13 cellular contexts compared by ENCODE assay signal in genomic region chr7:3149231-3149960, GRCh38.
"Had no signal": no experiment of that assay in that cellular context is flagged by ENCODE, and none has a peak within 500 bp of the region (broad histone marks: within the 10 kb centered on the region; RNA-seq: fewer than 3 reads in every experiment).

No MANE protein-coding gene starts in this region.

- H3K27ac ChIP-seq: cardiac muscle cell, foreskin keratinocyte, right atrium auricular region, SK-N-MC, transverse colon had no signal

- H3K4me3 ChIP-seq: cardiac muscle cell, right atrium auricular region, SK-N-MC, smooth muscle cell, transverse colon had no signal

- H3K27me3 ChIP-seq: cardiac muscle cell, right atrium auricular region had no signal

- H3K4me2 ChIP-seq: smooth muscle cell had no signal

- DNase-seq: activated CD4-positive, alpha-beta T cell treated with anti-CD3 and anti-CD28 coated beads, Interleukin-2, amount 50 U/mL, for 4 hours; activated T-cell treated with anti-CD3 and anti-CD28 coated beads, Interleukin-2, amount 50 U/mL, for 4 hours; islet precursor cell; posterior cingulate gyrus; stimulated activated naive CD4-positive, alpha-beta T cell; substantia nigra; transverse colon had no signal

- H3K4me3 Mint-ChIP-seq: activated T-cell treated with anti-CD3 and anti-CD28 coated beads, Interleukin-2, amount 50 U/mL, for 4 hours had no signal

- H3K4me1 ChIP-seq: foreskin keratinocyte, transverse colon had no signal

- H3K36me3 ChIP-seq: cardiac muscle cell, right atrium auricular region, transverse colon had no signal

- ATAC-seq: activated T-cell treated with anti-CD3 and anti-CD28 coated beads, Interleukin-2, amount 50 U/mL, for 4 hours; foreskin keratinocyte; left lobe of liver had no signal

- H3K9me3 ChIP-seq: right atrium auricular region, transverse colon had no signal

- H3K9me3 Mint-ChIP-seq: activated T-cell treated with anti-CD3 and anti-CD28 coated beads, Interleukin-2, amount 50 U/mL, for 4 hours had no signal
